Comparison of ENCODE assay signal across 27 cellular contexts in the genomic region with DNA sequence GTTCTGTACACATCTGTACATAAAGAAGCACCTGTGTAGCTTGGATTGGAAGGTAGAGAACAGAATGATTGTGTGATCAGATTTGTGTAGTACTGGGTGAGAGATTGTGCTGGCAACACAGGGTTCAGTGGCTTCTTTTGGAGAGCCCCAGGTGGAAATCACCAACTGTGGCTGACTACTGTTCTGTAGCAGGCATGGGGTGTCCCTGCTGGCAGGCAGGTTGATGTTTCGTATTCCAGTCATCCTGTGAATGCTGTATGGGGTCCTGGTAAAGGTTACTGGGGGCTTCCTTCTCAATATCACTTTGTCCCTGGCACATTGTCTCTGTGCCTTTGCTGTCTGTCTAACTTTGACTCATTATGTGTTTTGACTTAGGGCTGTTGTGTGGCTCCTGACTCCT. TPM values are rescaled to one million over a fixed set of nuclear protein-coding genes. Genes with fewer than 3 reads are reported as not detected.
A peak's percentile ranks its signal among the peaks of the same experiment; 100 is the strongest.
DNase-seq lines count a peak whose midpoint lies in the region; ATAC-seq and TF ChIP-seq lines count a peak whose summit lies in the region.
"Had no signal": no experiment of that assay in that cellular context is flagged by ENCODE, and none has a peak within 500 bp of the region (broad histone marks: within the 10 kb centered on the region; RNA-seq: fewer than 3 reads in every experiment).

No MANE protein-coding gene starts in this region.

- no peaks in the 10 kb centered on the region for H3K27me3 Mint-ChIP-seq in progenitor cell of endocrine pancreas
- no peaks in the 10 kb centered on the region for H3K27me3 Mint-ChIP-seq in activated T-helper 1 cell treated with anti-CD3 and anti-CD28 coated beads, Interleukin-12 subunit alpha, Interleukin-12 subunit beta, Interleukin-2, Interleukin-4 antibody, amounts not matched to agents 30 ng/mL and 10 ng/mL and 1 ng/mL, durations not matched to agents 14 hours and 24 hours and 36 hours (ENCODE audit: insufficient read depth)
- H3K27me3 Mint-ChIP-seq: activated naive CD4-positive, alpha-beta T cell treated with anti-CD3 and anti-CD28 coated beads, Interleukin-2, amount 10 ng/mL, durations not matched to agents 7 days and 5 days; central memory CD8-positive, alpha-beta T cell had no signal

- H3K27ac Mint-ChIP-seq in progenitor cell of endocrine pancreas, result no peak overlapping the region
- H3K27ac Mint-ChIP-seq in activated T-helper 1 cell treated with anti-CD3 and anti-CD28 coated beads, Interleukin-12 subunit alpha, Interleukin-12 subunit beta, Interleukin-2, Interleukin-4 antibody, amounts not matched to agents 30 ng/mL and 10 ng/mL and 1 ng/mL, durations not matched to agents 14 hours and 24 hours and 36 hours, result no peak overlapping the region
- H3K27ac Mint-ChIP-seq: activated naive CD4-positive, alpha-beta T cell treated with anti-CD3 and anti-CD28 coated beads, Interleukin-2, amount 10 ng/mL, durations not matched to agents 7 days and 5 days; neural progenitor cell had no signal

- H3K9me3 ChIP-seq in ascending aorta, result no peaks in the 10 kb centered on the region
- H3K9me3 ChIP-seq: A549, BLaER1, Peyer's patch had no signal

- DNase-seq in GM06990 (ENCODE audit: extremely low read depth, insufficient read length) (peak; percentile 21), ascending aorta (ENCODE audit: low spot score in 2 of 2) (no peak), NCI-H526 (lab: John Stamatoyannopoulos, UW) (no peak), progenitor cell of endocrine pancreas (ENCODE audit: low spot score, unreplicated experiment) (no peak)
- no peak for DNase-seq in activated T-helper 1 cell treated with anti-CD3 and anti-CD28 coated beads, Interleukin-12 subunit alpha, Interleukin-12 subunit beta, Interleukin-2, Interleukin-4 antibody, amounts not matched to agents 30 ng/mL and 10 ng/mL and 1 ng/mL, durations not matched to agents 14 hours and 24 hours and 36 hours (ENCODE audit: low spot score)
- DNase-seq: activated CD4-positive, alpha-beta T cell treated with anti-CD3 and anti-CD28 coated beads, Interleukin-2, amount 50 U/mL, for 4 hours; activated naive CD4-positive, alpha-beta T cell treated with anti-CD3 and anti-CD28 coated beads, Interleukin-2, amount 10 ng/mL, durations not matched to agents 7 days and 5 days; aorta; Calu3; foreskin fibroblast; left ventricle myocardium superior; NCI-H1092; NCI-H2029; NK-92 treated with Interleukin-12 subunit alpha and Interleukin-12 subunit beta, amount 100 ng/mL, for 24 hours; Peyer's patch; stimulated activated CD4-positive, alpha-beta T cell treated with anti-CD3 and anti-CD28 coated beads, Interleukin-2, amount 100 ng/mL, for 24 hours had no signal

- intact Hi-C loops in ascending aorta (cut with DNase I), result no loop called here
- intact Hi-C loops in activated T-helper 1 cell treated with anti-CD3 and anti-CD28 coated beads, Interleukin-12 subunit alpha, Interleukin-12 subunit beta, Interleukin-2, Interleukin-4 antibody, amounts not matched to agents 30 ng/mL and 10 ng/mL and 1 ng/mL, durations not matched to agents 14 hours and 24 hours and 36 hours (cut with micrococcal nuclease), result no loop called here

- no peak overlapping the region for H3K4me3 Mint-ChIP-seq in progenitor cell of endocrine pancreas (ENCODE audit: low read depth)
- no peak overlapping the region for H3K4me3 Mint-ChIP-seq in activated T-helper 1 cell treated with anti-CD3 and anti-CD28 coated beads, Interleukin-12 subunit alpha, Interleukin-12 subunit beta, Interleukin-2, Interleukin-4 antibody, amounts not matched to agents 30 ng/mL and 10 ng/mL and 1 ng/mL, durations not matched to agents 14 hours and 24 hours and 36 hours
- H3K4me3 Mint-ChIP-seq: activated naive CD4-positive, alpha-beta T cell treated with anti-CD3 and anti-CD28 coated beads, Interleukin-2, amount 10 ng/mL, durations not matched to agents 7 days and 5 days; central memory CD8-positive, alpha-beta T cell; neural progenitor cell had no signal

- ATAC-seq in GM18511 (IDR thresholded peaks at IDR 0.05; ENCODE audit: unreplicated experiment) (peak; percentile 62), HG02759 (IDR thresholded peaks at IDR 0.05; ENCODE audit: unreplicated experiment) (peak; percentile 70), HG03025 (IDR thresholded peaks at IDR 0.05; ENCODE audit: low FRiP score, unreplicated experiment) (no peak)
- ATAC-seq: A549, HCT116, left ventricle myocardium superior had no signal

- peaks cover 0 to 24% of the 10 kb centered on the region in 2 donors for H3K4me1 ChIP-seq in ascending aorta
- H3K4me1 ChIP-seq: BLaER1, neural progenitor cell, Peyer's patch had no signal

- no peaks in the 10 kb centered on the region for H3K27me3 ChIP-seq in GM06990 (replicated peaks; ENCODE audit: control insufficient read depth, insufficient read depth, low read length)
- no peaks in the 10 kb centered on the region for H3K27me3 ChIP-seq in ascending aorta
- H3K27me3 ChIP-seq: BLaER1, neural progenitor cell, Peyer's patch had no signal

- peak overlapping the region; percentile 26 to 37 for H3K27ac ChIP-seq in ascending aorta
- H3K27ac ChIP-seq: A549, BLaER1, epithelial cell of prostate, neural progenitor cell, Peyer's patch, skin epidermis had no signal

- no peaks in the 10 kb centered on the region for H3K36me3 Mint-ChIP-seq in progenitor cell of endocrine pancreas (ENCODE audit: insufficient read depth)
- H3K36me3 Mint-ChIP-seq in activated T-helper 1 cell treated with anti-CD3 and anti-CD28 coated beads, Interleukin-12 subunit alpha, Interleukin-12 subunit beta, Interleukin-2, Interleukin-4 antibody, amounts not matched to agents 30 ng/mL and 10 ng/mL and 1 ng/mL, durations not matched to agents 14 hours and 24 hours and 36 hours (ENCODE audit: low read depth), result peaks cover 1% of the 10 kb centered on the region
- H3K36me3 Mint-ChIP-seq: activated naive CD4-positive, alpha-beta T cell treated with anti-CD3 and anti-CD28 coated beads, Interleukin-2, amount 10 ng/mL, durations not matched to agents 7 days and 5 days; neural progenitor cell had no signal

- TF ChIP-seq CTCF in GM06990 (IDR thresholded peaks at IDR 0.05; ENCODE audit: insufficient read depth, low read length, poor library complexity, severe bottlenecking), result no peak
- TF ChIP-seq CTCF in ascending aorta (IDR thresholded peaks at IDR 0.05), result no peak
- no peak for TF ChIP-seq CTCF in progenitor cell of endocrine pancreas (IDR thresholded peaks at IDR 0.05; ENCODE audit: unreplicated experiment)

- no peaks in the 10 kb centered on the region for H3K9me3 Mint-ChIP-seq in progenitor cell of endocrine pancreas (ENCODE audit: low read depth)
- H3K9me3 Mint-ChIP-seq in activated T-helper 1 cell treated with anti-CD3 and anti-CD28 coated beads, Interleukin-12 subunit alpha, Interleukin-12 subunit beta, Interleukin-2, Interleukin-4 antibody, amounts not matched to agents 30 ng/mL and 10 ng/mL and 1 ng/mL, durations not matched to agents 14 hours and 24 hours and 36 hours, result no peaks in the 10 kb centered on the region
- H3K9me3 Mint-ChIP-seq: activated naive CD4-positive, alpha-beta T cell treated with anti-CD3 and anti-CD28 coated beads, Interleukin-2, amount 10 ng/mL, durations not matched to agents 7 days and 5 days; central memory CD8-positive, alpha-beta T cell; neural progenitor cell had no signal

- no peaks in the 10 kb centered on the region for H3K36me3 ChIP-seq in GM06990 (ENCODE audit: control insufficient read depth, insufficient read depth, low read length)
- peaks cover 14 to 15% of the 10 kb centered on the region in 2 donors for H3K36me3 ChIP-seq in ascending aorta
- H3K36me3 ChIP-seq: BLaER1, neural progenitor cell, Peyer's patch had no signal

- H3K4me1 Mint-ChIP-seq in progenitor cell of endocrine pancreas (ENCODE audit: low read depth), result peaks cover 6% of the 10 kb centered on the region
- peaks cover 12% of the 10 kb centered on the region for H3K4me1 Mint-ChIP-seq in activated T-helper 1 cell treated with anti-CD3 and anti-CD28 coated beads, Interleukin-12 subunit alpha, Interleukin-12 subunit beta, Interleukin-2, Interleukin-4 antibody, amounts not matched to agents 30 ng/mL and 10 ng/mL and 1 ng/mL, durations not matched to agents 14 hours and 24 hours and 36 hours (ENCODE audit: low read depth)
- H3K4me1 Mint-ChIP-seq: neural progenitor cell had no signal

- no peak overlapping the region for H3K4me3 ChIP-seq in GM06990 (replicated peaks; ENCODE audit: low read depth, low read length)
- no peak overlapping the region for H3K4me3 ChIP-seq in ascending aorta
- H3K4me3 ChIP-seq: A549, BLaER1, neural progenitor cell, Peyer's patch, skin epidermis had no signal

RNA-seq across cellular contexts. Expression of a gene that starts 5.3 kb away (rescaled TPM):
- 43.5 TPM for total RNA-seq in ascending aorta
- not detected in 2 replicates for total RNA-seq in progenitor cell of endocrine pancreas
- not detected in 2 replicates for total RNA-seq in activated T-helper 1 cell treated with anti-CD3 and anti-CD28 coated beads, Interleukin-12 subunit alpha, Interleukin-12 subunit beta, Interleukin-2, Interleukin-4 antibody, amounts not matched to agents 30 ng/mL and 10 ng/mL and 1 ng/mL, durations not matched to agents 14 hours and 24 hours and 36 hours
- total RNA-seq: Calu3, Daoy had no signal

RNA-seq across cellular contexts. Expression of a gene that starts 52.7 kb away (rescaled TPM):
- total RNA-seq in ascending aorta (36.2 TPM), progenitor cell of endocrine pancreas (not detected in 2 replicates)
- not detected in 2 replicates for total RNA-seq in activated T-helper 1 cell treated with anti-CD3 and anti-CD28 coated beads, Interleukin-12 subunit alpha, Interleukin-12 subunit beta, Interleukin-2, Interleukin-4 antibody, amounts not matched to agents 30 ng/mL and 10 ng/mL and 1 ng/mL, durations not matched to agents 14 hours and 24 hours and 36 hours
- total RNA-seq: Daoy had no signal

RNA-seq across cellular contexts. Expression of a gene that starts 58.8 kb away (rescaled TPM):
- 20.1 TPM for total RNA-seq in ascending aorta
- total RNA-seq in progenitor cell of endocrine pancreas, result 0.31 and 0.77 TPM in 2 replicates
- total RNA-seq in activated T-helper 1 cell treated with anti-CD3 and anti-CD28 coated beads, Interleukin-12 subunit alpha, Interleukin-12 subunit beta, Interleukin-2, Interleukin-4 antibody, amounts not matched to agents 30 ng/mL and 10 ng/mL and 1 ng/mL, durations not matched to agents 14 hours and 24 hours and 36 hours, result not detected in 2 replicates
- total RNA-seq: Calu3 had no signal

Comparison
In these comparisons a context has a peak if more than half of its experiments do, and no peak if none do; other contexts are left out.
1. RNA of a gene that starts 5.3 kb away (total RNA-seq): 43.5 TPM in ascending aorta (single experiment); not detected in progenitor cell of endocrine pancreas and not detected in activated T-helper 1 cell treated with anti-CD3 and anti-CD28 coated beads, Interleukin-12 subunit alpha, Interleukin-12 subunit beta, Interleukin-2, Interleukin-4 antibody, amounts not matched to agents 30 ng/mL and 10 ng/mL and 1 ng/mL, durations not matched to agents 14 hours and 24 hours and 36 hours; every median in the first group is over 10 times any median in the second.
2. RNA of a gene that starts 52.7 kb away (total RNA-seq): 36.2 TPM in ascending aorta (single experiment); not detected in progenitor cell of endocrine pancreas and not detected in activated T-helper 1 cell treated with anti-CD3 and anti-CD28 coated beads, Interleukin-12 subunit alpha, Interleukin-12 subunit beta, Interleukin-2, Interleukin-4 antibody, amounts not matched to agents 30 ng/mL and 10 ng/mL and 1 ng/mL, durations not matched to agents 14 hours and 24 hours and 36 hours; every median in the first group is over 10 times any median in the second.
3. RNA of a gene that starts 58.8 kb away (total RNA-seq): 20.1 TPM in ascending aorta (single experiment); 0.31 to 0.77 TPM in progenitor cell of endocrine pancreas and not detected in activated T-helper 1 cell treated with anti-CD3 and anti-CD28 coated beads, Interleukin-12 subunit alpha, Interleukin-12 subunit beta, Interleukin-2, Interleukin-4 antibody, amounts not matched to agents 30 ng/mL and 10 ng/mL and 1 ng/mL, durations not matched to agents 14 hours and 24 hours and 36 hours; every median in the first group is over 10 times any median in the second.